In the genomic region with DNA sequence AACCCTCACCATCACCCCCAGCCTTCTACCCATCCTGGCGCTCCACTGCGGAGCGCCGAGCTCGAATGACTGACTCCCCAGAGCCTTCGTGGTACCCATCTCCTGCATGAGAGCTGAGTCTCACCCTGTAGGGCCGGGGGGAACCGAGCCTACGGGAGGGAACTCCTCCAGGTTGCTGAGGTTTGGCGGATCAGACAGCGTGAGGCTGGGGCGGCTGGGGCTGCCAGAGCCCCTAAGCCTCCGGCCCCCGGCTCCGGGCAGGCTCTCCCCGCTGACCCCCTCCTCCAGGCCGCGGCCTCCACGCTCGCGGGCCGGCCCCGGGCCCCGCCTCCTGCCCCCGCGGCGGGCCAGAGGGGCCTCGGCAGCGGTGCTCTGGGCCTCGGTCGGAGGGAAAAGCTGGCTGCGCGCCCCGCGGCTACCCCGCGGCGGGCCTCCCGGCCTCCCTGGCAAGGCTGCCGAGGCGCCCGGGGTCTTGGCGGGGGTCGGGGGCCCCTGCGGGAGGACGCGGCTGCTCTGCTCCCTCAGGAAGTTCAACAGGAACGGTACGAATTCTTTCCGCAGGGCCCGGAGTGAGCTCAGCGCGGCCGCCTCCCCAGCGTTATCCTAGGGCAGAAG, we compare ENCODE assay signal across 8 cellular contexts. TPM values are rescaled to one million over a fixed set of nuclear protein-coding genes. Genes with fewer than 3 reads are reported as not detected.
DNase-seq lines count a peak whose midpoint lies in the region; ATAC-seq and TF ChIP-seq lines count a peak whose summit lies in the region.

No MANE protein-coding gene starts in this region.

- peaks cover 9% of the 10 kb centered on the region for H4K20me1 ChIP-seq in DND-41 (ENCODE audit: insufficient read depth, low read length)
- peaks cover 10% of the 10 kb centered on the region for H4K20me1 ChIP-seq in smooth muscle cell (ENCODE audit: low read depth)

- H3K79me2 ChIP-seq in DND-41 (ENCODE audit: insufficient read depth, low read length) = peaks cover 23% of the 10 kb centered on the region
- H3K79me2 ChIP-seq in smooth muscle cell (ENCODE audit: low read depth) = peaks cover 16% of the 10 kb centered on the region

- H3K4me3 ChIP-seq in DND-41 (ENCODE audit: low read depth in 1 of 2, low read length in 2 of 2) (peak overlapping the region; percentile 95 to 96), iPS-11a (ENCODE audit: low read depth, low read length) (peak overlapping the region; percentile 77), smooth muscle cell (peak overlapping the region; percentile 95)

- peaks cover 9% of the 10 kb centered on the region for H3K36me3 Mint-ChIP-seq in activated naive CD8-positive, alpha-beta T cell treated with anti-CD3 and anti-CD28 coated beads, Interleukin-2, amount 10 ng/mL, durations not matched to agents 7 days and 5 days

- peaks cover 10% of the 10 kb centered on the region for H3K4me1 Mint-ChIP-seq in activated naive CD8-positive, alpha-beta T cell treated with anti-CD3 and anti-CD28 coated beads, Interleukin-2, amount 10 ng/mL, durations not matched to agents 7 days and 5 days

- peak; percentile 37 for ATAC-seq in DND-41 (ENCODE audit: insufficient read depth, low read depth)
- ATAC-seq in GM21447 (IDR thresholded peaks at IDR 0.05; ENCODE audit: unreplicated experiment) = peak; percentile 34
- peak; percentile 19 for ATAC-seq in activated naive CD8-positive, alpha-beta T cell treated with anti-CD3 and anti-CD28 coated beads, Interleukin-2, amount 10 ng/mL, durations not matched to agents 7 days and 5 days (ENCODE audit: low read depth)
- no peak for ATAC-seq in GM18858 (IDR thresholded peaks at IDR 0.05; ENCODE audit: unreplicated experiment)

- H3K4me1 ChIP-seq in DND-41 (ENCODE audit: insufficient read depth, low read length) (peaks cover 28% of the 10 kb centered on the region), smooth muscle cell (ENCODE audit: low read depth) (no peaks in the 10 kb centered on the region)

- peaks cover 5% of the 10 kb centered on the region for H3F3A ChIP-seq in smooth muscle cell (ENCODE audit: low read depth)

- H2AFZ ChIP-seq in DND-41 (ENCODE audit: low read depth, low read length) (peak overlapping the region; percentile 95), smooth muscle cell (ENCODE audit: low read depth) (peak overlapping the region; percentile 87)

- no peak for TF ChIP-seq CTCF in DND-41 (IDR thresholded peaks at IDR 0.05; ENCODE audit: borderline replicate concordance, extremely low read depth, low read length, poor library complexity, severe bottlenecking)
- no peak for TF ChIP-seq CTCF in smooth muscle cell (IDR thresholded peaks at IDR 0.05; ENCODE audit: borderline replicate concordance, insufficient read depth, poor library complexity, severe bottlenecking)

- H3K4me2 ChIP-seq in DND-41 (ENCODE audit: insufficient read depth, low read length) = peak overlapping the region; percentile 99
- H3K4me2 ChIP-seq in smooth muscle cell = peak overlapping the region; percentile 93

- H3K9ac ChIP-seq in DND-41 (ENCODE audit: low read depth, low read length) (peak overlapping the region; percentile 91), smooth muscle cell (ENCODE audit: low read depth) (peak overlapping the region; percentile 75)

- H3K27ac Mint-ChIP-seq in activated naive CD8-positive, alpha-beta T cell treated with anti-CD3 and anti-CD28 coated beads, Interleukin-2, amount 10 ng/mL, durations not matched to agents 7 days and 5 days = peak overlapping the region; percentile 58

- H3K27me3 Mint-ChIP-seq in activated naive CD8-positive, alpha-beta T cell treated with anti-CD3 and anti-CD28 coated beads, Interleukin-2, amount 10 ng/mL, durations not matched to agents 7 days and 5 days = no peaks in the 10 kb centered on the region

- H3K36me3 ChIP-seq in DND-41 (ENCODE audit: insufficient read depth, low read length) (peaks cover 44% of the 10 kb centered on the region), KOPT-K1 (ENCODE audit: insufficient read depth, low read length) (peaks cover 42% of the 10 kb centered on the region), smooth muscle cell (ENCODE audit: low read depth) (no peaks in the 10 kb centered on the region)

- WGBS in smooth muscle cell (ENCODE audit: low lambda C conversion rate) = 3% methylated on average over 37 of the region's 55 CpGs

- peak overlapping the region; percentile 82 for H3K4me3 Mint-ChIP-seq in activated naive CD8-positive, alpha-beta T cell treated with anti-CD3 and anti-CD28 coated beads, Interleukin-2, amount 10 ng/mL, durations not matched to agents 7 days and 5 days

- DNase-seq in DND-41 (peak; percentile 25), smooth muscle cell (lab: John Stamatoyannopoulos, UW; ENCODE audit: unreplicated experiment) (no peak), NCI-H1436 (lab: John Stamatoyannopoulos, UW) (no peak)
- DNase-seq in activated naive CD8-positive, alpha-beta T cell treated with anti-CD3 and anti-CD28 coated beads, Interleukin-2, amount 10 ng/mL, durations not matched to agents 7 days and 5 days = peak; percentile 65

- POLR2A ChIA-PET in activated naive CD8-positive, alpha-beta T cell treated with anti-CD3 and anti-CD28 coated beads, Interleukin-2, amount 10 ng/mL, durations not matched to agents 7 days and 5 days (lab: Charles Lee) = interaction anchor here (0.8 to 1.5 kb wide), 5 partner anchors 10 to 371 kb away, joined by 3 to 6 read pairs (median 3); no protein-coding TSS in a partner anchor

- H3K9me3 Mint-ChIP-seq in activated naive CD8-positive, alpha-beta T cell treated with anti-CD3 and anti-CD28 coated beads, Interleukin-2, amount 10 ng/mL, durations not matched to agents 7 days and 5 days = no peaks in the 10 kb centered on the region

- no peaks in the 10 kb centered on the region for H3K9me3 ChIP-seq in DND-41 (ENCODE audit: insufficient read depth, low read length, severe bottlenecking)
- H3K9me3 ChIP-seq in KOPT-K1 (ENCODE audit: insufficient read depth, low read length, poor library complexity, severe bottlenecking) = no peaks in the 10 kb centered on the region
- no peaks in the 10 kb centered on the region for H3K9me3 ChIP-seq in smooth muscle cell (replicated peaks; ENCODE audit: low read depth)

- H3K27me3 ChIP-seq in DND-41 (ENCODE audit: insufficient read depth, low read length, poor library complexity) (no peaks in the 10 kb centered on the region), smooth muscle cell (ENCODE audit: low read depth) (no peaks in the 10 kb centered on the region)

- H3K27ac ChIP-seq in DND-41 (ENCODE audit: low read length) (peak overlapping the region; percentile 98), KOPT-K1 (ENCODE audit: low read depth, low read length, poor library complexity, severe bottlenecking) (peak overlapping the region; percentile 94), smooth muscle cell (ENCODE audit: low read depth) (no peak overlapping the region)

RNA-seq across cellular contexts. Expression of a gene that starts 0.6 kb away (rescaled TPM):
- total RNA-seq in activated naive CD8-positive, alpha-beta T cell treated with anti-CD3 and anti-CD28 coated beads, Interleukin-2, amount 10 ng/mL, durations not matched to agents 7 days and 5 days = 10 to 100 TPM; 33.2 to 35.7 TPM
- 6.1 and 6.4 TPM in 2 replicates for total RNA-seq in smooth muscle cell
- polyA plus RNA-seq in smooth muscle cell = 6.9 and 11.8 TPM in 2 replicates

Comparison
In these comparisons a context has a peak if more than half of its experiments do, and no peak if none do; other contexts are left out.
1. DNase-seq: peak in DND-41 (single experiment) and activated naive CD8-positive, alpha-beta T cell treated with anti-CD3 and anti-CD28 coated beads, Interleukin-2, amount 10 ng/mL, durations not matched to agents 7 days and 5 days (single experiment); none in smooth muscle cell (single experiment) and NCI-H1436 (single experiment).
2. Peak in every context shown above with its lines, with median percentiles within 50 percentile points of each other: H3K4me3 ChIP-seq.